8 cellular contexts compared by ENCODE assay signal in genomic region chr19:21020298-21021227, GRCh38. TPM values are rescaled to one million over a fixed set of nuclear protein-coding genes. Genes with fewer than 3 reads are reported as not detected.
DNase-seq lines count a peak whose midpoint lies in the region; ATAC-seq and TF ChIP-seq lines count a peak whose summit lies in the region.

Gene ZNF430, plus strand, starts transcription at chr19:21020657. Its CDS starts 144 bp downstream, at chr19:21020801.

- H3K9me3 ChIP-seq in osteoblast (ENCODE audit: low read depth, low read length) (no peaks in the 10 kb centered on the region), thymus (ENCODE audit: control insufficient read depth) (no peaks in the 10 kb centered on the region)

- peaks cover 30 to 49% of the 10 kb centered on the region in 2 donors for H3K36me3 Mint-ChIP-seq in activated naive CD4-positive, alpha-beta T cell treated with anti-CD3 and anti-CD28 coated beads, Interleukin-2, amount 50 U/mL, for 72 hours
- peaks cover 1% of the 10 kb centered on the region for H3K36me3 Mint-ChIP-seq in glutamatergic neuron (ENCODE audit: unreplicated experiment)

- H4K20me1 ChIP-seq in osteoblast (ENCODE audit: insufficient read depth, low read length): peaks cover 2% of the 10 kb centered on the region

- peaks cover 0 to 1% of the 10 kb centered on the region in 2 donors for H3K9me3 Mint-ChIP-seq in activated naive CD4-positive, alpha-beta T cell treated with anti-CD3 and anti-CD28 coated beads, Interleukin-2, amount 50 U/mL, for 72 hours
- H3K9me3 Mint-ChIP-seq in glutamatergic neuron (ENCODE audit: unreplicated experiment): peaks cover 7% of the 10 kb centered on the region

- H3K4me3 Mint-ChIP-seq in glutamatergic neuron (ENCODE audit: unreplicated experiment): peak within 1 kb of the TSS; percentile 100

- H2AFZ ChIP-seq in osteoblast (ENCODE audit: low read length): peak within 1 kb of the TSS; percentile 99

- H3K36me3 ChIP-seq in GM06990 (ENCODE audit: control insufficient read depth, insufficient read depth, low read length) (peaks cover 3% of the 10 kb centered on the region), osteoblast (ENCODE audit: insufficient read depth, low read length) (peaks cover 10% of the 10 kb centered on the region), thymus (ENCODE audit: control insufficient read depth, insufficient read depth) (peaks cover 15% of the 10 kb centered on the region)

- H3K4me1 ChIP-seq in osteoblast (ENCODE audit: insufficient read depth, low read length) (peaks cover 24% of the 10 kb centered on the region), thymus (ENCODE audit: control insufficient read depth, insufficient read depth, low read length) (peaks cover 7% of the 10 kb centered on the region)

- TF ChIP-seq CTCF in GM06990 (IDR thresholded peaks at IDR 0.05; ENCODE audit: insufficient read depth, low read length, poor library complexity, severe bottlenecking) (no peak), glutamatergic neuron (IDR thresholded peaks at IDR 0.05; ENCODE audit: partially characterized antibody, unreplicated experiment) (no peak), osteoblast (IDR thresholded peaks at IDR 0.05; ENCODE audit: extremely low read depth, low read depth, low read length) (no peak)

- H3K4me3 ChIP-seq in GM06990 (replicated peaks; ENCODE audit: low read depth, low read length) (peak within 1 kb of the TSS; percentile 88), osteoblast (ENCODE audit: insufficient read depth, low read length) (peak within 1 kb of the TSS; percentile 94), thymus (ENCODE audit: low read length) (peak within 1 kb of the TSS; percentile 83)

- 4% methylated on average over 44 of the region's 44 CpGs for WGBS in thymus

- peaks cover 32% of the 10 kb centered on the region for H3K79me2 ChIP-seq in osteoblast (ENCODE audit: insufficient read depth, low read length)

- peak within 1 kb of the TSS; percentile 93 for H3K4me2 ChIP-seq in osteoblast (ENCODE audit: insufficient read depth, low read length)

- peaks cover 5% of the 10 kb centered on the region for H3K27me3 Mint-ChIP-seq in glutamatergic neuron (ENCODE audit: unreplicated experiment)

- peaks cover 12% of the 10 kb centered on the region for H3K4me1 Mint-ChIP-seq in glutamatergic neuron (ENCODE audit: low read depth, unreplicated experiment)

- H3K27ac Mint-ChIP-seq in activated naive CD4-positive, alpha-beta T cell treated with anti-CD3 and anti-CD28 coated beads, Interleukin-2, amount 50 U/mL, for 72 hours: peak within 1 kb of the TSS; percentile 97 to 99
- peak within 1 kb of the TSS; percentile 100 for H3K27ac Mint-ChIP-seq in glutamatergic neuron (ENCODE audit: unreplicated experiment)

- peak; percentile 92 for DNase-seq in GM06990 (ENCODE audit: extremely low read depth, insufficient read length)
- peak; percentile 92 for DNase-seq in NCI-H1092 treated with DMSO at 0.1 percent for 48 hours (lab: John Stamatoyannopoulos, UW)
- peak; percentile 94 for DNase-seq in SKM-1 (lab: John Stamatoyannopoulos, UW; ENCODE audit: unreplicated experiment)
- DNase-seq in activated naive CD4-positive, alpha-beta T cell treated with anti-CD3 and anti-CD28 coated beads, Interleukin-2, amount 50 U/mL, for 72 hours (ENCODE audit: low spot score in 2 of 2): peak; percentile 92 to 95
- DNase-seq in glutamatergic neuron: peak; percentile 94
- peak; percentile 88 for DNase-seq in osteoblast (ENCODE audit: insufficient read length, low spot score, missing footprints)

- ATAC-seq in HG02610 (IDR thresholded peaks at IDR 0.05; ENCODE audit: unreplicated experiment): peak; percentile 96
- peak; percentile 91 to 94 for ATAC-seq in activated naive CD4-positive, alpha-beta T cell treated with anti-CD3 and anti-CD28 coated beads, Interleukin-2, amount 50 U/mL, for 72 hours

- H3K27ac ChIP-seq in osteoblast (ENCODE audit: low read depth, low read length) (peak within 1 kb of the TSS; percentile 90), thymus (ENCODE audit: low read depth) (peak within 1 kb of the TSS; percentile 93)

- H3K27me3 ChIP-seq in GM06990 (replicated peaks; ENCODE audit: control insufficient read depth, insufficient read depth, low read length) (no peaks in the 10 kb centered on the region), osteoblast (ENCODE audit: insufficient read depth, low read length) (no peaks in the 10 kb centered on the region), thymus (ENCODE audit: control insufficient read depth, insufficient read depth) (no peaks in the 10 kb centered on the region)

RNA-seq across cellular contexts. Expression of gene ZNF430, which starts in this region (rescaled TPM):
- 10 to 100 TPM; 23.3 to 23.6 TPM for total RNA-seq in activated naive CD4-positive, alpha-beta T cell treated with anti-CD3 and anti-CD28 coated beads, Interleukin-2, amount 50 U/mL, for 72 hours
- total RNA-seq in glutamatergic neuron (ENCODE audit: unreplicated experiment) (19.9 TPM), osteoblast (11.9 and 14.1 TPM in 2 replicates)
- polyA plus RNA-seq in thymus: 7.2 TPM

Comparison
In these comparisons a context has a peak if more than half of its experiments do, and no peak if none do; other contexts are left out.
1. Peak in every context shown above with its lines: DNase-seq, ATAC-seq, H3K4me3 ChIP-seq and H3K27ac ChIP-seq.